ENCODE assay signal across 26 cellular contexts in genomic region chr5:9619331-9620092, GRCh38. TPM values are rescaled to one million over a fixed set of nuclear protein-coding genes. Genes with fewer than 3 reads are reported as not detected.
"Had no signal": no experiment of that assay in that cellular context is flagged by ENCODE, and none has a peak within 500 bp of the region (broad histone marks: within the 10 kb centered on the region; RNA-seq: fewer than 3 reads in every experiment).

No MANE protein-coding gene starts in this region.

- H3K4me2 ChIP-seq: hepatocyte had no signal

- H3K36me3 ChIP-seq: esophagus squamous epithelium, lower lobe of right lung, neutrophil, sigmoid colon, tibial nerve had no signal

- H3K4me1 ChIP-seq: esophagus squamous epithelium, lower lobe of right lung, testis had no signal

- H3K4me3 ChIP-seq: esophagus squamous epithelium, hepatocyte, lower lobe of right lung, sigmoid colon, skin epidermis, testis, tibial nerve had no signal

- DNase-seq: cerebellar nuclear complex; dermis blood vessel endothelial cell; esophagus squamous epithelium; foreskin fibroblast; lower lobe of right lung; naive thymus-derived CD4-positive, alpha-beta T cell; nephron progenitor cell; posterior cingulate gyrus; sigmoid colon; stimulated activated CD4-positive, alpha-beta T cell treated with anti-CD3 and anti-CD28 coated beads, Interleukin-2, amount 100 ng/mL, for 24 hours; stimulated activated CD4-positive, alpha-beta T cell treated with anti-CD3 and anti-CD28 coated beads, Interleukin-4, amount 100 ng/mL, for 4 hours; stimulated activated naive B cell treated with anti-CD40 and anti-IgM and Interleukin-4, amounts not matched to agents 10 μg/mL and 1 μg/mL and 100 μg/mL, for 72 hours; stimulated activated naive CD8-positive, alpha-beta T cell treated with anti-CD3 and anti-CD28 coated beads, Interleukin-15, amount 100 ng/mL, for 72 hours; testis had no signal

- H3K27ac ChIP-seq: esophagus squamous epithelium, hepatocyte, lower lobe of right lung, neutrophil, sigmoid colon, skin epidermis, testis, tibial nerve had no signal

- ATAC-seq: left lobe of liver; lower lobe of right lung; naive thymus-derived CD4-positive, alpha-beta T cell; stimulated activated naive B cell treated with anti-CD40 and anti-IgM and Interleukin-4, amounts not matched to agents 10 μg/mL and 1 μg/mL and 100 μg/mL, for 72 hours; stimulated activated naive CD8-positive, alpha-beta T cell treated with anti-CD3 and anti-CD28 coated beads, Interleukin-15, amount 100 ng/mL, for 72 hours had no signal

- H3K27me3 ChIP-seq: hepatocyte, neutrophil, sigmoid colon, testis, tibial nerve had no signal

- H2AFZ ChIP-seq: hepatocyte had no signal

- H3K9me3 ChIP-seq: esophagus squamous epithelium, lower lobe of right lung, neutrophil, sigmoid colon, testis, tibial nerve had no signal

RNA-seq across cellular contexts. Expression of gene TAS2R1, which starts 10.6 kb away (rescaled TPM):
- total RNA-seq: dermis blood vessel endothelial cell; epithelial cell of proximal tubule; esophagus squamous epithelium; kidney epithelial cell; left lobe of liver; lower lobe of right lung; mononuclear cell; naive thymus-derived CD4-positive, alpha-beta T cell; osteocyte; pulmonary artery endothelial cell; sigmoid colon; subcutaneous adipose tissue; tibial nerve; ureter had no signal
- polyA plus RNA-seq: hepatocyte; naive thymus-derived CD4-positive, alpha-beta T cell; sigmoid colon had no signal
